Comparison of ENCODE assay signal across 14 cellular contexts in genomic region chr16:19899605-19899955, GRCh38. TPM values are rescaled to one million over a fixed set of nuclear protein-coding genes. Genes with fewer than 3 reads are reported as not detected.
"Had no signal": no experiment of that assay in that cellular context is flagged by ENCODE, and none has a peak within 500 bp of the region (broad histone marks: within the 10 kb centered on the region; RNA-seq: fewer than 3 reads in every experiment).

No MANE protein-coding gene starts in this region.

- H3K36me3 ChIP-seq: heart left ventricle, pancreas, sigmoid colon, spleen, thoracic aorta, upper lobe of left lung, WERI-Rb-1 had no signal

- H3K27me3 ChIP-seq: heart left ventricle, pancreas, upper lobe of left lung had no signal

- DNase-seq: aorta, heart left ventricle, sigmoid colon, spleen, upper lobe of left lung had no signal

- H3K27ac ChIP-seq: coronary artery, heart left ventricle, pancreas, sigmoid colon, spleen, thoracic aorta, upper lobe of left lung, WERI-Rb-1 had no signal

- H3K4me3 Mint-ChIP-seq: activated T-cell treated with anti-CD3 and anti-CD28 coated beads, Interleukin-2, amount 50 U/mL, for 72 hours; central memory CD8-positive, alpha-beta T cell; stimulated activated memory B cell treated with anti-CD40 and anti-IgM and Interleukin-4, amounts not matched to agents 10 μg/mL and 1 μg/mL and 100 μg/mL, for 72 hours; T-helper 1 cell treated with Interleukin-12 subunit alpha and Interleukin-12 subunit beta and Interleukin-4 antibody, amounts not matched to agents 30 μg/mL and 1 μg/mL, for 36 hours had no signal

- H3K27ac Mint-ChIP-seq: activated T-cell treated with anti-CD3 and anti-CD28 coated beads, Interleukin-2, amount 50 U/mL, for 72 hours; stimulated activated memory B cell treated with anti-CD40 and anti-IgM and Interleukin-4, amounts not matched to agents 10 μg/mL and 1 μg/mL and 100 μg/mL, for 72 hours; T-helper 1 cell treated with Interleukin-12 subunit alpha and Interleukin-12 subunit beta and Interleukin-4 antibody, amounts not matched to agents 30 μg/mL and 1 μg/mL, for 36 hours had no signal

- H3K36me3 Mint-ChIP-seq: stimulated activated memory B cell treated with anti-CD40 and anti-IgM and Interleukin-4, amounts not matched to agents 10 μg/mL and 1 μg/mL and 100 μg/mL, for 72 hours had no signal

- H3K9me3 ChIP-seq: heart left ventricle, pancreas, sigmoid colon, spleen, thoracic aorta, upper lobe of left lung had no signal

- H3K4me3 ChIP-seq: coronary artery, heart left ventricle, pancreas, sigmoid colon, spleen, thoracic aorta, upper lobe of left lung had no signal

- H3K4me1 ChIP-seq: pancreas, sigmoid colon, spleen, upper lobe of left lung had no signal

- H3K9me3 Mint-ChIP-seq: activated T-cell treated with anti-CD3 and anti-CD28 coated beads, Interleukin-2, amount 50 U/mL, for 72 hours; central memory CD8-positive, alpha-beta T cell; stimulated activated memory B cell treated with anti-CD40 and anti-IgM and Interleukin-4, amounts not matched to agents 10 μg/mL and 1 μg/mL and 100 μg/mL, for 72 hours; T-helper 1 cell treated with Interleukin-12 subunit alpha and Interleukin-12 subunit beta and Interleukin-4 antibody, amounts not matched to agents 30 μg/mL and 1 μg/mL, for 36 hours had no signal

RNA-seq across cellular contexts. Expression of gene GPRC5B, which starts 14.9 kb away (rescaled TPM):
- total RNA-seq: activated CD8-positive, alpha-beta memory T cell treated with anti-CD3 and anti-CD28 coated beads for 36 hours had no signal
